In the genomic region with DNA sequence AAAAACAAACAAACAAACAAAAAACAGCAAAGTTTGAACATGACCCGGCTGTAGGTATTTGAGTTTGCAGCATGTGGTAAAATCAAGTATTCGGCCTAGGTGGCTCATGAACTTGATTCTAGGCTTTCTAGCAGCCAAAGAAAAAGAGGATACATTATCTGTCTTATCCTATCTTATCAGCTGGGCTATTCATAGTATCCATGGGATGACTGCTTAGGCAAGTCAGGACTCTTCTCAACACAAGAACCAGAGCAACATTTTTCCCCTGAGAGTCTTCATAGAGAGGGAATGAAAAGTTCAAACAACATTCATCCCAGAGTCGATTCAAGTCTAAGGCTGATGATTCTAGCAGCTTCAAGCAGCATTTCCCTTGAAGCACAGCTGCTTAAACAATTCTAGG, we compare ENCODE assay signal across 25 cellular contexts. TPM values are rescaled to one million over a fixed set of nuclear protein-coding genes. Genes with fewer than 3 reads are reported as not detected.
DNase-seq lines count a peak whose midpoint lies in the region; ATAC-seq and TF ChIP-seq lines count a peak whose summit lies in the region.
"Had no signal": no experiment of that assay in that cellular context is flagged by ENCODE, and none has a peak within 500 bp of the region (broad histone marks: within the 10 kb centered on the region; RNA-seq: fewer than 3 reads in every experiment).

No MANE protein-coding gene starts in this region.

- no TSS peak for BruUV-seq in OCI-LY7 (replicated peaks; lab: Mats Ljungman, UMichigan)

- TF ChIP-seq CTCF in left ventricle myocardium inferior (IDR thresholded peaks at IDR 0.05; ENCODE audit: borderline replicate concordance): no peak
- TF ChIP-seq CTCF in OCI-LY7 (conservative IDR thresholded peaks at IDR 0.05; ENCODE audit: low read length): no peak
- TF ChIP-seq CTCF in endodermal cell (conservative IDR thresholded peaks at IDR 0.05): no peak

- POLR2A ChIA-PET in OCI-LY7 (lab: Charles Lee): no interaction called here

- 40% methylated on average over 3 of the region's 3 CpGs for WGBS in right cardiac atrium
- WGBS in endodermal cell (ENCODE audit: insufficient coverage in 1 of 2, insufficient read length in 1 of 2), 2 experiments: 80 to 81% methylated on average over 3 of the region's 3 CpGs

- H3K4me3 ChIP-seq in left ventricle myocardium inferior (no peak overlapping the region), right cardiac atrium (ENCODE audit: low read length) (no peak overlapping the region), OCI-LY7 (ENCODE audit: low read depth, low read length, poor library complexity, severe bottlenecking) (no peak overlapping the region), endodermal cell (ENCODE audit: low read length) (peak overlapping the region; percentile 25)
- H3K4me3 ChIP-seq: GM12878, SJSA1 had no signal

- no peaks in the 10 kb centered on the region for H3K9me2 ChIP-seq in OCI-LY7 (ENCODE audit: insufficient read depth, low read length)

- H3K9me3 ChIP-seq in left ventricle myocardium inferior (replicated peaks) (no peaks in the 10 kb centered on the region), right cardiac atrium (ENCODE audit: control insufficient read depth, low read length) (no peaks in the 10 kb centered on the region), OCI-LY7 (ENCODE audit: low read length) (peaks cover 13% of the 10 kb centered on the region; the same call in 1 of the 2 replicates), endodermal cell (ENCODE audit: control insufficient read depth, low read length) (peaks cover 28% of the 10 kb centered on the region)
- H3K9me3 ChIP-seq: SJSA1 had no signal

- no peaks in the 10 kb centered on the region for H3K79me2 ChIP-seq in OCI-LY7 (ENCODE audit: insufficient read depth, low read depth, low read length)

- H3K4me1 ChIP-seq in left ventricle myocardium inferior (peaks cover 23% of the 10 kb centered on the region), right cardiac atrium (ENCODE audit: control insufficient read depth, insufficient read depth, low read length) (no peaks in the 10 kb centered on the region), OCI-LY7 (ENCODE audit: insufficient read depth, low read length, poor library complexity, severe bottlenecking) (peaks cover 28% of the 10 kb centered on the region), endodermal cell (ENCODE audit: control insufficient read depth, insufficient read depth, low read length) (no peaks in the 10 kb centered on the region)
- H3K4me1 ChIP-seq: SJSA1 had no signal

- H3K36me3 Mint-ChIP-seq in endodermal cell (ENCODE audit: low read depth): peaks cover 4% of the 10 kb centered on the region

- H2AFZ ChIP-seq in OCI-LY7 (ENCODE audit: low read length): 0 out of 2 replicates have a peak overlapping the region, but pooled peaks have one; percentile 18

- peaks cover 18% of the 10 kb centered on the region for H3K9me3 Mint-ChIP-seq in endodermal cell

- DNase-seq in left ventricle myocardium inferior (no peak), right cardiac atrium (no peak), OCI-LY7 (ENCODE audit: low spot score) (no peak), endodermal cell (no peak), NCI-H128 (lab: John Stamatoyannopoulos, UW; ENCODE audit: unreplicated experiment) (no peak), GM19240 (ENCODE audit: insufficient read length, low spot score) (no peak), Kasumi-1 (lab: John Stamatoyannopoulos, UW) (no peak)
- DNase-seq: CD4-positive, alpha-beta memory T cell; COR-L47; DMS79; EL; GDM1; NCI-H1092 treated with DMSO at 0.1 percent for 48 hours; NCI-H1436 treated with DMSO at 0.1 percent for 48 hours; NCI-H187 treated with DMSO at 0.1 percent for 48 hours; NCI-H524; NCI-H748 treated with DMSO at 0.1 percent for 48 hours; PC-3 had no signal

- H3K27me3 ChIP-seq in left ventricle myocardium inferior (ENCODE audit: low read depth): peaks cover 7% of the 10 kb centered on the region
- no peaks in the 10 kb centered on the region for H3K27me3 ChIP-seq in right cardiac atrium (ENCODE audit: control insufficient read depth, insufficient read depth)
- no peaks in the 10 kb centered on the region for H3K27me3 ChIP-seq in endodermal cell (ENCODE audit: control insufficient read depth, insufficient read depth, low read length, poor library complexity, severe bottlenecking)
- H3K27me3 ChIP-seq: SJSA1 had no signal

- H3K36me3 ChIP-seq in left ventricle myocardium inferior (no peaks in the 10 kb centered on the region), OCI-LY7 (ENCODE audit: insufficient read depth, low read length) (no peaks in the 10 kb centered on the region), endodermal cell (ENCODE audit: control insufficient read depth, insufficient read depth, low read length) (no peaks in the 10 kb centered on the region)
- H3K36me3 ChIP-seq: SJSA1 had no signal

- no peaks in the 10 kb centered on the region for H4K20me1 ChIP-seq in OCI-LY7 (ENCODE audit: insufficient read depth, low read length)

- H3K27me3 Mint-ChIP-seq in endodermal cell (ENCODE audit: insufficient read depth): peaks cover 3% of the 10 kb centered on the region
- H3K27me3 Mint-ChIP-seq: CD4-positive, alpha-beta memory T cell had no signal

- H3K4me3 Mint-ChIP-seq in endodermal cell: no peak overlapping the region

- ATAC-seq in right cardiac atrium: no peak
- ATAC-seq: GM12878, HCT116, PC-3 had no signal

- no peak overlapping the region for H3K4me2 ChIP-seq in OCI-LY7 (ENCODE audit: low read length)
- H3K4me2 ChIP-seq: KMS-11 had no signal

- intact Hi-C loops in left ventricle myocardium inferior (cut with micrococcal nuclease): no loop called here
- intact Hi-C loops in right cardiac atrium (cut with DNase I): no loop called here
- intact Hi-C loops in OCI-LY7 (cut with micrococcal nuclease; ENCODE audit: unreplicated experiment): no loop called here

- no peak overlapping the region for H3K9ac ChIP-seq in endodermal cell (ENCODE audit: extremely low read depth, low read length, poor library complexity, severe bottlenecking)
- H3K9ac ChIP-seq: KMS-11 had no signal

- peak overlapping the region; percentile 43 for H3K27ac ChIP-seq in left ventricle myocardium inferior (replicated peaks)
- no peak overlapping the region for H3K27ac ChIP-seq in right cardiac atrium (ENCODE audit: low read length)
- no peak overlapping the region for H3K27ac ChIP-seq in OCI-LY7 (ENCODE audit: low read depth, low read length, poor library complexity, severe bottlenecking)
- H3K27ac ChIP-seq in endodermal cell (ENCODE audit: low read depth, low read length): no peak overlapping the region
- H3K27ac ChIP-seq in temporal lobe (ENCODE audit: low read depth, low read length): peak overlapping the region; percentile 17
- H3K27ac ChIP-seq: KMS-11, SJSA1 had no signal

- H3K27ac Mint-ChIP-seq in endodermal cell: no peak overlapping the region

- CTCF ChIA-PET in OCI-LY7 (lab: Charles Lee; ENCODE audit: unreplicated experiment): no interaction called here

- peaks cover 17% of the 10 kb centered on the region for H3K4me1 Mint-ChIP-seq in endodermal cell

RNA-seq across cellular contexts. Expression of a gene that starts 2.9 kb away (rescaled TPM):
- total RNA-seq in left ventricle myocardium inferior (not detected), right cardiac atrium (not detected), OCI-LY7 (2022) (66.6 and 76.6 TPM in 2 replicates), endodermal cell (10 to 100 TPM; 17.2 to 18.3 TPM), temporal lobe (not detected)
- polyA plus RNA-seq in right cardiac atrium: not detected
- total RNA-seq in OCI-LY7 (2014; rRNA removed; shearing (Covaris generic)): 42.2 and 51.1 TPM in 2 replicates
- 0.75 TPM for polyA plus RNA-seq in endodermal cell (2013, experiment 1 of 2)
- 1.4 TPM for polyA plus RNA-seq in endodermal cell (2013, experiment 2 of 2)
- total RNA-seq: M059J had no signal
- polyA plus RNA-seq: BJ had no signal

RNA-seq across cellular contexts. Expression of a gene that starts 33.9 kb away (rescaled TPM):
- total RNA-seq in left ventricle myocardium inferior (2.0 TPM), right cardiac atrium (1 to 10 TPM; 1.3 to 3.3 (median 1.9) TPM), OCI-LY7 (2022) (not detected in 2 replicates), endodermal cell (10 to 100 TPM; 13.4 to 18.2 TPM), temporal lobe (2.2 TPM)
- polyA plus RNA-seq in right cardiac atrium: 0.68 TPM
- not detected in 2 replicates for total RNA-seq in OCI-LY7 (2014; rRNA removed; shearing (Covaris generic))
- polyA plus RNA-seq in endodermal cell (2013, experiment 1 of 2): 8.1 TPM
- polyA plus RNA-seq in endodermal cell (2013, experiment 2 of 2): 7.6 TPM

Comparison
In these comparisons a context has a peak if more than half of its experiments do, and no peak if none do; other contexts are left out.
1. H3K27ac ChIP-seq: peak in left ventricle myocardium inferior (single experiment) and temporal lobe (single experiment); none in right cardiac atrium (single experiment), OCI-LY7 (single experiment) and endodermal cell (single experiment).
2. RNA of a gene that starts 2.9 kb away (total RNA-seq): 42.2 to 76.6 TPM in OCI-LY7 and 17.2 to 18.3 TPM in endodermal cell; not detected in right cardiac atrium, not detected in left ventricle myocardium inferior (single experiment) and not detected in temporal lobe (single experiment); every median in the first group is over 10 times any median in the second.